In genomic region chr4:148735432-148736155, GRCh38 we compare ENCODE assay signal across 12 cellular contexts.
A peak's percentile ranks its signal among the peaks of the same experiment; 100 is the strongest.
DNase-seq lines count a peak whose midpoint lies in the region; ATAC-seq and TF ChIP-seq lines count a peak whose summit lies in the region.
"Had no signal": no experiment of that assay in that cellular context is flagged by ENCODE, and none has a peak within 500 bp of the region (broad histone marks: within the 10 kb centered on the region; RNA-seq: fewer than 3 reads in every experiment).

No MANE protein-coding gene starts in this region.

- no peaks in the 10 kb centered on the region for H3K4me1 ChIP-seq in colonic mucosa

- no peak overlapping the region for H3K27ac ChIP-seq in colonic mucosa
- H3K27ac ChIP-seq: neutrophil had no signal

- H3K9me3 ChIP-seq in colonic mucosa = no peaks in the 10 kb centered on the region
- H3K9me3 ChIP-seq: neutrophil had no signal

- DNase-seq in activated T-cell treated with anti-CD3 and anti-CD28 coated beads, Interleukin-2, amount 50 U/mL, for 48 hours = peak; percentile 22 to 25
- no peak for DNase-seq in activated T-cell treated with anti-CD3 and anti-CD28 coated beads, Interleukin-2, amount 50 U/mL, for 1 hour
- DNase-seq in stimulated activated CD8-positive, alpha-beta memory T cell treated with anti-CD3 and anti-CD28 coated beads, Interleukin-4, amount 100 ng/mL, for 48 hours = peak; percentile 24
- DNase-seq in NCI-H526 treated with DMSO at 0.1 percent for 48 hours (lab: John Stamatoyannopoulos, UW) (no peak), colonic mucosa (no peak)
- DNase-seq: activated CD4-positive, alpha-beta T cell treated with anti-CD3 and anti-CD28 coated beads, Interleukin-2, amount 10 ng/mL, durations not matched to agents 7 days and 5 days; NCI-H2171 treated with DMSO at 0.1 percent for 48 hours had no signal

- ATAC-seq in GM21529 (IDR thresholded peaks at IDR 0.05; ENCODE audit: unreplicated experiment) (peak; percentile 85), HG03432 (IDR thresholded peaks at IDR 0.05; ENCODE audit: unreplicated experiment) (peak; percentile 91), GM19023 (IDR thresholded peaks at IDR 0.05; ENCODE audit: unreplicated experiment) (no peak)

- no peak overlapping the region for H3K9ac ChIP-seq in colonic mucosa (ENCODE audit: low read depth in 2 of 2, low read length in 2 of 2)

- TF ChIP-seq CTCF in colonic mucosa (IDR thresholded peaks at IDR 0.05) = no peak

- no peak overlapping the region for H3K4me3 ChIP-seq in colonic mucosa
- H3K4me3 ChIP-seq: lung had no signal

- H3K36me3 ChIP-seq in colonic mucosa = no peaks in the 10 kb centered on the region
- H3K36me3 ChIP-seq: neutrophil had no signal

- intact Hi-C loops in colonic mucosa (cut with DNase I) = no loop called here

- no peaks in the 10 kb centered on the region for H3K27me3 ChIP-seq in colonic mucosa
- H3K27me3 ChIP-seq: neutrophil had no signal

Comparison
In these comparisons a context has a peak if more than half of its experiments do, and no peak if none do; other contexts are left out.
1. DNase-seq: peak in activated T-cell treated with anti-CD3 and anti-CD28 coated beads, Interleukin-2, amount 50 U/mL, for 48 hours (2 of 2) and stimulated activated CD8-positive, alpha-beta memory T cell treated with anti-CD3 and anti-CD28 coated beads, Interleukin-4, amount 100 ng/mL, for 48 hours (single experiment); none in activated T-cell treated with anti-CD3 and anti-CD28 coated beads, Interleukin-2, amount 50 U/mL, for 1 hour (single experiment), NCI-H526 treated with DMSO at 0.1 percent for 48 hours (single experiment) and colonic mucosa (single experiment).